ENCODE assay signal across 10 cellular contexts in genomic region chr10:101120520-101120883, GRCh38. TPM values are rescaled to one million over a fixed set of nuclear protein-coding genes. Genes with fewer than 3 reads are reported as not detected.
DNase-seq lines count a peak whose midpoint lies in the region; ATAC-seq and TF ChIP-seq lines count a peak whose summit lies in the region.
"Had no signal": no experiment of that assay in that cellular context is flagged by ENCODE, and none has a peak within 500 bp of the region (broad histone marks: within the 10 kb centered on the region; RNA-seq: fewer than 3 reads in every experiment).

No MANE protein-coding gene starts in this region.

- peaks cover 55% of the 10 kb centered on the region for H3K27me3 ChIP-seq in A673 (replicated peaks; ENCODE audit: insufficient read depth, low read depth, low read length, poor library complexity)
- peaks cover 96% of the 10 kb centered on the region for H3K27me3 ChIP-seq in HUES48 (ENCODE audit: control insufficient read depth, insufficient read depth, low read length)

- H3K27ac ChIP-seq in A673 (ENCODE audit: low read depth, low read length, poor library complexity, severe bottlenecking): no peak overlapping the region
- H3K27ac ChIP-seq in HUES48 (ENCODE audit: low read depth, low read length): no peak overlapping the region

- no TSS peak for BruUV-seq in A673 (replicated peaks; lab: Mats Ljungman, UMichigan)

- no peaks in the 10 kb centered on the region for H3K9me3 Mint-ChIP-seq in central memory CD8-positive, alpha-beta T cell
- peaks cover 0 to 3% (median 0%) of the 10 kb centered on the region in 7 donors for H3K9me3 Mint-ChIP-seq in naive B cell

- DNase-seq in A673 (ENCODE audit: low spot score) (no peak), naive B cell (no peak), NCI-H2171 (lab: John Stamatoyannopoulos, UW) (no peak)
- DNase-seq in central memory CD8-positive, alpha-beta T cell (ENCODE audit: low spot score in 2 of 2): no peak
- DNase-seq in stimulated activated CD4-positive, alpha-beta T cell treated with anti-CD3 and anti-CD28 coated beads, Interleukin-15, amount 100 ng/mL, for 24 hours: no peak

- peak overlapping the region; percentile 27 for H3K4me3 ChIP-seq in A673 (ENCODE audit: low read depth, low read length, poor library complexity, severe bottlenecking)
- 0 out of 2 replicates have a peak overlapping the region, but pooled peaks have one; percentile 55 for H3K4me3 ChIP-seq in HUES48 (ENCODE audit: low read depth, low read length)

- no peaks in the 10 kb centered on the region for H3K36me3 Mint-ChIP-seq in central memory CD8-positive, alpha-beta T cell (ENCODE audit: insufficient read depth)
- peaks cover 0 to 5% of the 10 kb centered on the region in 2 donors for H3K36me3 Mint-ChIP-seq in naive B cell

- H3K9me3 ChIP-seq in A673 (ENCODE audit: low read depth, low read length, poor library complexity, severe bottlenecking): no peaks in the 10 kb centered on the region
- H3K9me3 ChIP-seq in HUES48 (ENCODE audit: control insufficient read depth, insufficient read depth, low read length): no peaks in the 10 kb centered on the region

- POLR2A ChIA-PET in A673 (lab: Charles Lee; ENCODE audit: low non-redundant PET): no interaction called here

- intact Hi-C loops in A673 (cut with micrococcal nuclease; ENCODE audit: unreplicated experiment): no loop called here

- no peaks in the 10 kb centered on the region for H3K36me3 ChIP-seq in A673 (ENCODE audit: insufficient read depth, low read length, poor library complexity, severe bottlenecking)
- no peaks in the 10 kb centered on the region for H3K36me3 ChIP-seq in HUES48 (ENCODE audit: control insufficient read depth, insufficient read depth, low read length)

- H3K4me1 ChIP-seq in A673 (ENCODE audit: insufficient read depth, low read length, poor library complexity, severe bottlenecking) (no peaks in the 10 kb centered on the region), HUES48 (ENCODE audit: control insufficient read depth, insufficient read depth, low read length) (0 out of 2 replicates have a peak, but pooled peaks cover 7% of the 10 kb centered on the region)

- H3K27me3 Mint-ChIP-seq in central memory CD8-positive, alpha-beta T cell: peaks cover 78% of the 10 kb centered on the region
- H3K27me3 Mint-ChIP-seq in naive B cell: peaks cover 58 to 81% (median 68%) of the 10 kb centered on the region in 3 donors

- H3K4me1 Mint-ChIP-seq in central memory CD8-positive, alpha-beta T cell: peaks cover 22% of the 10 kb centered on the region
- H3K4me1 Mint-ChIP-seq in naive B cell: peaks cover 26 to 35% (median 34%) of the 10 kb centered on the region in 3 donors

- peak overlapping the region; percentile 95 for H3K27ac Mint-ChIP-seq in central memory CD8-positive, alpha-beta T cell (ENCODE audit: low read depth)
- peak overlapping the region in 2 of 6 donors; percentile 63 to 71 for H3K27ac Mint-ChIP-seq in naive B cell

- peak overlapping the region; percentile 90 for H3K4me3 Mint-ChIP-seq in central memory CD8-positive, alpha-beta T cell
- H3K4me3 Mint-ChIP-seq in naive B cell: peak overlapping the region; percentile 89 to 99 (median 96)

- TF ChIP-seq CTCF in A673 (conservative IDR thresholded peaks at IDR 0.05; ENCODE audit: low read depth, low read length): no peak

- H3K9ac ChIP-seq in HUES48 (ENCODE audit: low read depth, low read length): no peak overlapping the region

- CTCF ChIA-PET in A673 (lab: Charles Lee): no interaction called here

- no peak for ATAC-seq in central memory CD8-positive, alpha-beta T cell (replicated peaks; ENCODE audit: extremely low read depth, poor library complexity, severe bottlenecking)
- no peak for ATAC-seq in naive B cell (ENCODE audit: low read depth in 2 of 2)
- ATAC-seq in GM19463 (IDR thresholded peaks at IDR 0.05; ENCODE audit: unreplicated experiment): no peak
- ATAC-seq in HG02623 (IDR thresholded peaks at IDR 0.05; ENCODE audit: unreplicated experiment): no peak

RNA-seq across cellular contexts. Expression of gene TLX1, which starts 10.6 kb away (rescaled TPM):
- total RNA-seq in A673 (2021): 0.17 TPM in 1 of 2 replicates, not detected in the other
- not detected for polyA plus RNA-seq in naive B cell (ENCODE audit: low read depth in 6 of 6)
- total RNA-seq: LHCN-M2, mucosa of gallbladder had no signal

RNA-seq across cellular contexts. Expression of gene KAZALD1, which starts 58.7 kb away (rescaled TPM):
- total RNA-seq in A673 (2021): 12.5 and 19.2 TPM in 2 replicates
- polyA plus RNA-seq in naive B cell (ENCODE audit: low read depth in 6 of 6): not detected
